In genomic region chr19:5908773-5909442, GRCh38 we compare ENCODE assay signal across 1 cellular context.
A peak's percentile ranks its signal among the peaks of the same experiment; 100 is the strongest.
TF ChIP-seq lines count a peak whose summit lies in the region.

No MANE protein-coding gene starts in this region.

TF ChIP-seq in HepG2, 621 proteins besides CTCF, POLR2A, EP300 and RAD21 (continued from another document and continues in another):
- TF ChIP-seq PATZ1 (CRISPR knock-in tag; IDR thresholded peaks at IDR 0.05): peak; percentile 82
- TF ChIP-seq EEA1 (CRISPR knock-in tag; IDR thresholded peaks at IDR 0.05; ENCODE audit: borderline replicate concordance): no peak
- TF ChIP-seq SALL2 (CRISPR knock-in tag; IDR thresholded peaks at IDR 0.05): peak; percentile 28; the same call in 1 of the 2 replicates
- no peak for TF ChIP-seq ZNF564 (CRISPR knock-in tag; IDR thresholded peaks at IDR 0.05)
- TF ChIP-seq RELA (CRISPR knock-in tag; IDR thresholded peaks at IDR 0.05): no peak
- no peak for TF ChIP-seq ZNF704 (CRISPR knock-in tag; IDR thresholded peaks at IDR 0.05; ENCODE audit: borderline replicate concordance)
- no peak for TF ChIP-seq ATF1 (CRISPR knock-in tag; IDR thresholded peaks at IDR 0.05)
- TF ChIP-seq LCORL (IDR thresholded peaks at IDR 0.05): no peak
- TF ChIP-seq LCORL (CRISPR knock-in tag; IDR thresholded peaks at IDR 0.05): peak; percentile 90; the same call in 1 of the 2 replicates
- no peak for TF ChIP-seq JARID2 (CRISPR knock-in tag; IDR thresholded peaks at IDR 0.05; ENCODE audit: insufficient replicate concordance)
- TF ChIP-seq HOXA9 (CRISPR knock-in tag; IDR thresholded peaks at IDR 0.05; ENCODE audit: borderline replicate concordance): no peak
- TF ChIP-seq ZNF17 (CRISPR knock-in tag; IDR thresholded peaks at IDR 0.05): no peak
- TF ChIP-seq AHR (CRISPR knock-in tag; IDR thresholded peaks at IDR 0.05): no peak
- TF ChIP-seq ELF4 (CRISPR knock-in tag; IDR thresholded peaks at IDR 0.05; ENCODE audit: borderline replicate concordance): no peak
- no peak for TF ChIP-seq FLYWCH1 (CRISPR knock-in tag; IDR thresholded peaks at IDR 0.05)
- no peak for TF ChIP-seq ZMYM2 (CRISPR knock-in tag; IDR thresholded peaks at IDR 0.05)
- TF ChIP-seq ZNF737 (CRISPR knock-in tag; IDR thresholded peaks at IDR 0.05; ENCODE audit: borderline replicate concordance): no peak
- TF ChIP-seq YEATS4 (CRISPR knock-in tag; IDR thresholded peaks at IDR 0.05; ENCODE audit: borderline replicate concordance): no peak
- TF ChIP-seq ZBTB2 (CRISPR knock-in tag; IDR thresholded peaks at IDR 0.05; ENCODE audit: low read depth): no peak
- TF ChIP-seq CHD2 (IDR thresholded peaks at IDR 0.05; ENCODE audit: low read depth, low read length): no peak
- no peak for TF ChIP-seq SIX4 (CRISPR knock-in tag; IDR thresholded peaks at IDR 0.05)
- TF ChIP-seq ZNF143 (CRISPR knock-in tag; IDR thresholded peaks at IDR 0.05): no peak
- TF ChIP-seq ZBTB14 (CRISPR knock-in tag; IDR thresholded peaks at IDR 0.05): no peak
- TF ChIP-seq ZBTB40 (IDR thresholded peaks at IDR 0.05): no peak
- TF ChIP-seq ZBTB40 (CRISPR knock-in tag; IDR thresholded peaks at IDR 0.05): peak; percentile 71
- TF ChIP-seq ZNF512B (CRISPR knock-in tag; IDR thresholded peaks at IDR 0.05; ENCODE audit: borderline replicate concordance): no peak
- no peak for TF ChIP-seq BCL3 (CRISPR knock-in tag; IDR thresholded peaks at IDR 0.05)
- peak; percentile 41 for TF ChIP-seq XRCC5 (optimal IDR thresholded peaks at IDR 0.05; ENCODE audit: low read length)
- TF ChIP-seq ZNF574 (CRISPR knock-in tag; IDR thresholded peaks at IDR 0.05): peak; percentile 54
- TF ChIP-seq ZSCAN12 (CRISPR knock-in tag; IDR thresholded peaks at IDR 0.05): no peak
- no peak for TF ChIP-seq ZNF251 (CRISPR knock-in tag; IDR thresholded peaks at IDR 0.05)
- no peak for TF ChIP-seq PCBP2 (optimal IDR thresholded peaks at IDR 0.05; ENCODE audit: low read depth, low read length, poor library complexity, severe bottlenecking)
- peak; percentile 67; the same call in 1 of the 2 replicates for TF ChIP-seq ZMYM3 (CRISPR knock-in tag; IDR thresholded peaks at IDR 0.05)
